Comparison of ENCODE assay signal across 16 cellular contexts in the genomic region with DNA sequence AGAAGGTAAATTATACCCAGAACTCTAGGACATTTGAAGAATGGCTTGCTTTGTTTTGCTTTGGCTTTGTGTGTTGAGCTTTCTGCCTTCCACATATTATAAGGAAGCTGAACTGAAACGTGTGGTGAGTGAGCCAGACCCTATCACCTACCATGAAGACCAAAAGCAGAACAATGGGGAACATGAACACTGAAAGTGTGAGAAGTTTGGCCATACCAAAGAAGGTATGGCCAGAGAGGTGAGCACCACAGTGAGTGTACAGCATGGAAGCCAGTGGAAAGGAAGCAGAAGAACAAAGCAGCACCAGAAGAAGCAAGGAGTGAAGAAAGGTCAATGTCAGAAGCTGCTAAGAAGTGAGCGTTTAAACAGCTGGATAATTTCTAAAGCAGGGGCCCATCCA. TPM values are rescaled to one million over a fixed set of nuclear protein-coding genes. Genes with fewer than 3 reads are reported as not detected.
A peak's percentile ranks its signal among the peaks of the same experiment; 100 is the strongest.
DNase-seq lines count a peak whose midpoint lies in the region; ATAC-seq and TF ChIP-seq lines count a peak whose summit lies in the region.
"Had no signal": no experiment of that assay in that cellular context is flagged by ENCODE, and none has a peak within 500 bp of the region (broad histone marks: within the 10 kb centered on the region; RNA-seq: fewer than 3 reads in every experiment).

No MANE protein-coding gene starts in this region.

- H3K36me3 ChIP-seq in OCI-LY3 (replicated peaks; ENCODE audit: low read depth, low read length) (no peaks in the 10 kb centered on the region), aorta (ENCODE audit: control insufficient read depth in 1 of 2, insufficient read depth in 2 of 2, low read length in 1 of 2) (no peaks in the 10 kb centered on the region)
- H3K36me3 ChIP-seq: heart left ventricle, MG63, Peyer's patch had no signal

- H3K27ac ChIP-seq in OCI-LY3 (ENCODE audit: low read length) (peak overlapping the region; percentile 66), aorta (ENCODE audit: low read depth in 1 of 2, low read length in 2 of 2) (no peak overlapping the region)
- H3K27ac ChIP-seq in CD4-positive, alpha-beta T cell (ENCODE audit: low read depth, low read length), result no peak overlapping the region
- H3K27ac ChIP-seq: heart left ventricle, Peyer's patch had no signal

- H3K4me3 ChIP-seq in OCI-LY3 (ENCODE audit: low read length) (0 out of 2 replicates have a peak overlapping the region, but pooled peaks have one; percentile 18), aorta (ENCODE audit: low read length in 2 of 2) (no peak overlapping the region)
- H3K4me3 ChIP-seq: heart left ventricle, MG63, Peyer's patch, skin epidermis had no signal

- peaks cover 71% of the 10 kb centered on the region for H3K4me1 ChIP-seq in OCI-LY3 (ENCODE audit: low read length)
- no peaks in the 10 kb centered on the region for H3K4me1 ChIP-seq in aorta (ENCODE audit: control insufficient read depth in 1 of 2, insufficient read depth in 2 of 2, low read length in 2 of 2)

- H3K9ac ChIP-seq in OCI-LY3 (ENCODE audit: low read length), result peak overlapping the region; percentile 31; the same call in 1 of the 2 replicates

- H4K20me1 ChIP-seq in OCI-LY3 (ENCODE audit: insufficient read depth, low read length), result no peaks in the 10 kb centered on the region

- no peaks in the 10 kb centered on the region for H3K9me3 Mint-ChIP-seq in CD4-positive, alpha-beta T cell

- H3K9me3 ChIP-seq in OCI-LY3 (ENCODE audit: insufficient read depth, low read length) (no peaks in the 10 kb centered on the region), aorta (ENCODE audit: control insufficient read depth, low read length) (no peaks in the 10 kb centered on the region)
- H3K9me3 ChIP-seq in CD4-positive, alpha-beta T cell (ENCODE audit: control insufficient read depth, low read length), result no peaks in the 10 kb centered on the region
- H3K9me3 ChIP-seq: heart left ventricle, MG63, Peyer's patch had no signal

- CTCF ChIA-PET in CD4-positive, alpha-beta T cell (lab: Charles Lee), result interaction anchor here (3.5 kb wide), 1 partner anchor 16 kb away, joined by 19 read pairs; no protein-coding TSS in a partner anchor

- H3K4me1 Mint-ChIP-seq in CD4-positive, alpha-beta T cell (ENCODE audit: low read depth), result no peaks in the 10 kb centered on the region

- no peaks in the 10 kb centered on the region for H3K79me2 ChIP-seq in OCI-LY3 (ENCODE audit: low read length)

- peak overlapping the region; percentile 88 for H2AFZ ChIP-seq in OCI-LY3 (ENCODE audit: low read depth, low read length)

- 61 to 63% methylated on average over 2 of the region's 2 CpGs for WGBS in aorta, 2 donors

- H3K4me3 Mint-ChIP-seq in CD4-positive, alpha-beta T cell, result no peak overlapping the region
- H3K4me3 Mint-ChIP-seq: neural crest cell; T-helper 2 cell treated with Interferon-gamma antibody and Interleukin-4, amounts not matched to agents 5 μg/mL and 100 μg/mL, for 36 hours had no signal

- H3K27me3 ChIP-seq in OCI-LY3 (ENCODE audit: low read depth, low read length) (peaks cover 4% of the 10 kb centered on the region; the same call in 1 of the 2 replicates), aorta (ENCODE audit: control insufficient read depth in 1 of 2, insufficient read depth in 2 of 2, low read length in 1 of 2) (no peaks in the 10 kb centered on the region)
- no peaks in the 10 kb centered on the region for H3K27me3 ChIP-seq in CD4-positive, alpha-beta T cell (ENCODE audit: control insufficient read depth, insufficient read depth, low read length)
- H3K27me3 ChIP-seq: heart left ventricle, MG63, Peyer's patch had no signal

- no peaks in the 10 kb centered on the region for H3K36me3 Mint-ChIP-seq in CD4-positive, alpha-beta T cell (ENCODE audit: low read depth)

- POLR2A ChIA-PET in CD4-positive, alpha-beta T cell (lab: Charles Lee), result no interaction called here

- ATAC-seq in GM19463 (IDR thresholded peaks at IDR 0.05; ENCODE audit: unreplicated experiment) (peak; percentile 55), HG03095 (IDR thresholded peaks at IDR 0.05; ENCODE audit: unreplicated experiment) (peak; percentile 59), aorta (ENCODE audit: low FRiP score) (no peak), GM18517 (IDR thresholded peaks at IDR 0.05; ENCODE audit: unreplicated experiment) (no peak)
- no peak for ATAC-seq in CD4-positive, alpha-beta T cell (ENCODE audit: poor library complexity)
- ATAC-seq: heart left ventricle had no signal

- no peaks in the 10 kb centered on the region for H3K27me3 Mint-ChIP-seq in CD4-positive, alpha-beta T cell

- no peak for TF ChIP-seq CTCF in OCI-LY3 (IDR thresholded peaks at IDR 0.05; ENCODE audit: low read depth, low read length)
- TF ChIP-seq CTCF in CD4-positive, alpha-beta T cell (IDR thresholded peaks at IDR 0.05), result no peak

- DNase-seq in CD1c-positive myeloid dendritic cell (ENCODE audit: extremely low spot score) (peak; percentile 68), NCI-H2227 treated with DMSO at 0.1 percent for 48 hours (lab: John Stamatoyannopoulos, UW) (no peak), aorta (no peak)
- no peak for DNase-seq in CD4-positive, alpha-beta T cell
- DNase-seq: activated naive CD4-positive, alpha-beta T cell; heart left ventricle; MG63; NCI-H226 had no signal

- intact Hi-C loops in aorta (cut with DNase I), result no loop called here
- intact Hi-C loops in CD4-positive, alpha-beta T cell (cut with DNase I, micrococcal nuclease), result no loop called here

- no peak overlapping the region for H3K27ac Mint-ChIP-seq in CD4-positive, alpha-beta T cell
- H3K27ac Mint-ChIP-seq: T-helper 2 cell treated with Interferon-gamma antibody and Interleukin-4, amounts not matched to agents 5 μg/mL and 100 μg/mL, for 36 hours had no signal

- H3K4me2 ChIP-seq in OCI-LY3 (ENCODE audit: low read length), result peak overlapping the region; percentile 52

RNA-seq across cellular contexts. Expression of a gene that starts 59.7 kb away (rescaled TPM):
- 10 to 100 TPM; 22.1 to 31.6 TPM for total RNA-seq in aorta
- 10 to 100 TPM in 1 of 2 donors, 1 to 10 TPM in 1; 6.8 to 15.7 TPM for polyA plus RNA-seq in aorta
- 1 to 10 TPM; 9.5 to 9.8 TPM for total RNA-seq in CD4-positive, alpha-beta T cell

Comparison
In these comparisons a context has a peak if more than half of its experiments do, and no peak if none do; other contexts are left out.
1. ATAC-seq: peak in GM19463 (single experiment) and HG03095 (single experiment); none in aorta (single experiment), CD4-positive, alpha-beta T cell (single experiment) and GM18517 (single experiment).